In the genomic region with DNA sequence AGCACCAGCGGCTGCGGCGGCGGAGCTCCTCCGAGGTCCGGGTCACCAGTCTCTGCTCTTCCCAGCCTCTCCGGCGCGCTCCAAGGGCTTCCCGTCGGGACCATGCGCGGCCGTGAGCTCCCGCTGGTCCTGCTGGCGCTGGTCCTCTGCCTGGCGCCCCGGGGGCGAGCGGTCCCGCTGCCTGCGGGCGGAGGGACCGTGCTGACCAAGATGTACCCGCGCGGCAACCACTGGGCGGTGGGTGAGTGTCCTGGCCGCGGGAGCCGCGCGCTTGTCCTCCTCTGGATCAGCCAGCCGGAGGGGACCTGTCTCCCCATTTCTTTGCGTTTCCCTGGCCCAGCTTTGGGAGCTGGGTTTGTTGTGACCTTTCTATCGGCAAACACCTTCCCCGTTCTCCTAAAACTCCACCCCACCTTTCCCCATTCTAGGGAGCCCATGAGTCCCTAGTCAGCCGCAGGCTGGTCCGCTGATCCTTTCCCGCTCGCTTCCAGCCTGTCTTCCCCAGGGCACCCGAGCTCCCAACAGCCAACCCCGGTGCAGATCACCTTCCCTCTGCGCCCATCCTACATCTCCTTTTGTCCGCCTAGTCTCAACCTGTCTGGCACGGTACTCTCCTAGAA, we compare ENCODE assay signal across 15 cellular contexts. TPM values are rescaled to one million over a fixed set of nuclear protein-coding genes. Genes with fewer than 3 reads are reported as not detected.
A peak's percentile ranks its signal among the peaks of the same experiment; 100 is the strongest.
DNase-seq lines count a peak whose midpoint lies in the region; ATAC-seq, FAIRE-seq and TF ChIP-seq lines count a peak whose summit lies in the region.
"Had no signal": no experiment of that assay in that cellular context is flagged by ENCODE, and none has a peak within 500 bp of the region (broad histone marks: within the 10 kb centered on the region; RNA-seq: fewer than 3 reads in every experiment).

No MANE protein-coding gene starts in this region.

- peaks cover 4% of the 10 kb centered on the region; the same call in 2 of the 3 replicates for H3K4me1 ChIP-seq in A549
- peaks cover 0 to 5% of the 10 kb centered on the region in 2 experiments; a peak in 1 of 4 replicates for H3K4me1 ChIP-seq in SK-N-SH (ENCODE audit: control insufficient read depth in 1 of 2, insufficient read depth in 2 of 2, low read depth in 1 of 2, low read length in 1 of 2)

- POLR2A ChIA-PET in A549 (lab: Yijun Ruan, JAX): no interaction called here
- POLR2A ChIA-PET in SK-N-SH (lab: Yijun Ruan, JAX): no interaction called here

- TF ChIP-seq RAD21 in A549 (conservative IDR thresholded peaks at IDR 0.05 in 1 of 2, IDR thresholded peaks at IDR 0.05 in 1 of 2) (no peak), SK-N-SH (IDR thresholded peaks at IDR 0.05; ENCODE audit: low read length) (no peak)

- H3K4me3 ChIP-seq in A549: no peak overlapping the region
- H3K4me3 ChIP-seq in SK-N-SH (ENCODE audit: low read depth in 2 of 2, low read length in 1 of 2): peak overlapping the region; percentile 32 to 65
- H3K4me3 ChIP-seq: ovary had no signal

- TF ChIP-seq CTCF in A549 (IDR thresholded peaks at IDR 0.05) (no peak), SK-N-SH (IDR thresholded peaks at IDR 0.05) (no peak)

- no peaks in the 10 kb centered on the region for H3K79me2 ChIP-seq in SK-N-SH (ENCODE audit: insufficient read depth)

- peaks cover 55% of the 10 kb centered on the region for H3K27me3 ChIP-seq in SK-N-SH (ENCODE audit: insufficient read depth)
- H3K27me3 ChIP-seq: ovary, testis had no signal

- ATAC-seq in A549 (peak; percentile 52 to 71; a peak in 4 of 6 replicates), GM19452 (IDR thresholded peaks at IDR 0.05; ENCODE audit: unreplicated experiment) (no peak), GM19328 (IDR thresholded peaks at IDR 0.05; ENCODE audit: unreplicated experiment) (no peak)

- H4K20me1 ChIP-seq in SK-N-SH (ENCODE audit: insufficient read depth): no peaks in the 10 kb centered on the region

- no peak for TF ChIP-seq EP300 in A549 (IDR thresholded peaks at IDR 0.05)
- no peak for TF ChIP-seq EP300 in SK-N-SH (IDR thresholded peaks at IDR 0.05; ENCODE audit: borderline replicate concordance in 1 of 2, low read depth in 1 of 2, low read length in 1 of 2)

- H3K9me3 ChIP-seq in A549: no peaks in the 10 kb centered on the region
- no peaks in the 10 kb centered on the region for H3K9me3 ChIP-seq in SK-N-SH
- H3K9me3 ChIP-seq: ovary, testis had no signal

- 26% methylated on average over 18 of the region's 46 CpGs for WGBS in A549 (ENCODE audit: missing lambda C conversion rate)
- 10% methylated on average over 11 of the region's 46 CpGs for whole genome bisulfite sequencing in SK-N-SH (ENCODE audit: low lambda C conversion rate)

- no peaks in the 10 kb centered on the region for H3K36me3 ChIP-seq in SK-N-SH (replicated peaks in 1 of 2; ENCODE audit: control insufficient read depth in 1 of 2, insufficient read depth in 2 of 2, low read length in 1 of 2)
- H3K36me3 ChIP-seq: ovary had no signal

- no peak for DNase-seq in A549 (ENCODE audit: low read depth in 1 of 2, low spot score in 1 of 2)
- DNase-seq in GM12891 (ENCODE audit: insufficient read length, low spot score): peak; percentile 17
- DNase-seq in SK-N-SH: peak; percentile 59
- DNase-seq in iPS-NIHi11 (ENCODE audit: low spot score): peak; percentile 59
- DNase-seq in activated CD4-positive, CD25-positive, alpha-beta regulatory T cell (lab: John Stamatoyannopoulos, UW): no peak
- DNase-seq in activated naive CD4-positive, alpha-beta T cell (lab: John Stamatoyannopoulos, UW): no peak
- DNase-seq: amygdala; kidney; NCI-H446; ovary; stimulated activated CD4-positive, alpha-beta T cell treated with anti-CD3 and anti-CD28 coated beads, Interleukin-4, amount 100 ng/mL, for 4 hours; testis had no signal

- CTCF ChIA-PET in A549 (lab: Yijun Ruan, JAX): interaction anchor here (1.1 to 1.4 kb wide), 3 partner anchors 9 to 477 kb away, joined by 3 to 6 read pairs (median 3); a partner anchor contains a TSS
- CTCF ChIA-PET in SK-N-SH (lab: Yijun Ruan, JAX): interaction anchor here (1.2 to 4.1 kb wide), 5 partner anchors 9 to 182 kb away, joined by 3 to 16 read pairs (median 7); no protein-coding TSS in a partner anchor

- FAIRE-seq in A549 (lab: Jason Lieb, UNC) (no peak), GM12891 (lab: Jason Lieb, UNC) (no peak)
- FAIRE-seq: kidney had no signal

- no peak overlapping the region for H3K9ac ChIP-seq in SK-N-SH

- TF ChIP-seq POLR2A in A549 (IDR thresholded peaks at IDR 0.05; ENCODE audit: low read length) (no peak), GM12891 (IDR thresholded peaks at IDR 0.05; ENCODE audit: low read depth, low read length) (no peak)

- H3K4me2 ChIP-seq in A549 (peak overlapping the region; percentile 58), SK-N-SH (peak overlapping the region; percentile 87)

- no peaks in the 10 kb centered on the region for H3K9me2 ChIP-seq in SK-N-SH

- H3F3A ChIP-seq in SK-N-SH (replicated peaks; ENCODE audit: insufficient read depth): no peaks in the 10 kb centered on the region

- H2AFZ ChIP-seq in SK-N-SH (ENCODE audit: low read depth): no peak overlapping the region

- H3K27ac ChIP-seq in A549 (no peak overlapping the region), SK-N-SH (ENCODE audit: low read depth in 2 of 2, low read length in 1 of 2) (no peak overlapping the region)
- H3K27ac ChIP-seq: epithelial cell of prostate, ovary, testis had no signal

TF ChIP-seq in A549, 52 proteins besides CTCF, POLR2A, EP300 and RAD21 (continues in another document):
- TF ChIP-seq, protein P1, sequence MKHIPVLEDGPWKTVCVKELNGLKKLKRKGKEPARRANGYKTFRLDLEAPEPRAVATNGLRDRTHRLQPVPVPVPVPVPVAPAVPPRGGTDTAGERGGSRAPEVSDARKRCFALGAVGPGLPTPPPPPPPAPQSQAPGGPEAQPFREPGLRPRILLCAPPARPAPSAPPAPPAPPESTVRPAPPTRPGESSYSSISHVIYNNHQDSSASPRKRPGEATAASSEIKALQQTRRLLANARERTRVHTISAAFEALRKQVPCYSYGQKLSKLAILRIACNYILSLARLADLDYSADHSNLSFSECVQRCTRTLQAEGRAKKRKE (CRISPR knock-in tag; IDR thresholded peaks at IDR 0.05; ENCODE audit: low read depth): no peak
- TF ChIP-seq KDM5A (IDR thresholded peaks at IDR 0.05) (no peak), PHF8 (IDR thresholded peaks at IDR 0.05; ENCODE audit: borderline replicate concordance, low read depth) (no peak), HOXA7 (CRISPR knock-in tag; IDR thresholded peaks at IDR 0.05) (no peak), NPAS2 (CRISPR knock-in tag; IDR thresholded peaks at IDR 0.05; ENCODE audit: borderline replicate concordance) (no peak), HDAC2 (IDR thresholded peaks at IDR 0.05) (no peak)

TF ChIP-seq in GM12891, 5 proteins besides CTCF, POLR2A, EP300 and RAD21:
- TF ChIP-seq TAF1 (IDR thresholded peaks at IDR 0.05; ENCODE audit: low read depth, low read length) (no peak), PAX5 (IDR thresholded peaks at IDR 0.05; ENCODE audit: insufficient read depth, low read length, severe bottlenecking) (no peak)
TF ChIP-seq in GM12891: peak in this region for 0.

TF ChIP-seq in SK-N-SH, 30 proteins besides CTCF, POLR2A, EP300 and RAD21:
- TF ChIP-seq ELF1 (IDR thresholded peaks at IDR 0.05): no peak
- TF ChIP-seq GATA2 (CRISPR knock-in tag; IDR thresholded peaks at IDR 0.05): no peak
- TF ChIP-seq, protein P2, sequence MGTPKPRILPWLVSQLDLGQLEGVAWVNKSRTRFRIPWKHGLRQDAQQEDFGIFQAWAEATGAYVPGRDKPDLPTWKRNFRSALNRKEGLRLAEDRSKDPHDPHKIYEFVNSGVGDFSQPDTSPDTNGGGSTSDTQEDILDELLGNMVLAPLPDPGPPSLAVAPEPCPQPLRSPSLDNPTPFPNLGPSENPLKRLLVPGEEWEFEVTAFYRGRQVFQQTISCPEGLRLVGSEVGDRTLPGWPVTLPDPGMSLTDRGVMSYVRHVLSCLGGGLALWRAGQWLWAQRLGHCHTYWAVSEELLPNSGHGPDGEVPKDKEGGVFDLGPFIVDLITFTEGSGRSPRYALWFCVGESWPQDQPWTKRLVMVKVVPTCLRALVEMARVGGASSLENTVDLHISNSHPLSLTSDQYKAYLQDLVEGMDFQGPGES (IDR thresholded peaks at IDR 0.05; ENCODE audit: low read depth, low read length): no peak
- TF ChIP-seq FOXM1 (IDR thresholded peaks at IDR 0.05; ENCODE audit: low read depth): no peak
- no peak for TF ChIP-seq EZH2phosphoT487 (IDR thresholded peaks at IDR 0.05; ENCODE audit: borderline replicate concordance, low read depth)
- no peak for TF ChIP-seq RXRA (IDR thresholded peaks at IDR 0.05; ENCODE audit: borderline replicate concordance, low read depth)
- no peak for TF ChIP-seq MXI1 (IDR thresholded peaks at IDR 0.05; ENCODE audit: low read depth, low read length)
- no peak for TF ChIP-seq FOXJ3 (CRISPR knock-in tag; IDR thresholded peaks at IDR 0.05)
- TF ChIP-seq SMC3 (IDR thresholded peaks at IDR 0.05; ENCODE audit: low read depth, low read length): no peak
- TF ChIP-seq FOSL2 (IDR thresholded peaks at IDR 0.05; ENCODE audit: borderline replicate concordance, low read depth): no peak
- no peak for TF ChIP-seq NRF1 (IDR thresholded peaks at IDR 0.05; ENCODE audit: low read depth, low read length)

RNA-seq across cellular contexts. Expression of a gene that starts 0.3 kb away (rescaled TPM):
- polyA plus RNA-seq in A549 (2011; rRNA removed) (not detected in 2 replicates), A549 (2017; fragmentation: RNase III; extraction: RNeasy Plus Mini Kit Qiagen cat#74134 plus additional on column Dnase treatment) (not detected in 3 replicates), SK-N-SH (2012; rRNA removed) (2.5 and 2.8 TPM in 2 replicates)
- polyA plus RNA-seq in A549 (2012; cell fraction: cytosol; rRNA removed): not detected in 2 replicates
- polyA plus RNA-seq in A549 (2012; cell fraction: nucleus; rRNA removed): not detected in 2 replicates
- polyA minus RNA-seq in A549 (2011; rRNA and poly(A)+ RNA removed): not detected in 2 replicates
- polyA plus RNA-seq in GM12891 (2012; ENCODE audit: low read depth, missing spikeins): not detected
- polyA plus RNA-seq in SK-N-SH (2012; cell fraction: cytosol; rRNA removed): 3.6 and 4.1 TPM in 2 replicates
- 1.1 and 2.5 TPM in 2 replicates for polyA plus RNA-seq in SK-N-SH (2012; cell fraction: nucleus; rRNA removed)
- polyA plus RNA-seq: ovary had no signal

RNA-seq across cellular contexts. Expression of a gene that starts 53.0 kb away (rescaled TPM):
- polyA plus RNA-seq in A549 (2011; rRNA removed): not detected in 2 replicates
- polyA plus RNA-seq in A549 (2012; cell fraction: cytosol; rRNA removed): not detected in 2 replicates
- polyA plus RNA-seq in A549 (2012; cell fraction: nucleus; rRNA removed): not detected in 2 replicates
- not detected in 3 replicates for polyA plus RNA-seq in A549 (2017; fragmentation: RNase III; extraction: RNeasy Plus Mini Kit Qiagen cat#74134 plus additional on column Dnase treatment)
- not detected in 2 replicates for polyA minus RNA-seq in A549 (2011; rRNA and poly(A)+ RNA removed)
- not detected for polyA plus RNA-seq in GM12891 (2012; ENCODE audit: low read depth, missing spikeins)
- not detected in 2 replicates for polyA plus RNA-seq in SK-N-SH (2012; rRNA removed)
- polyA plus RNA-seq in SK-N-SH (2012; cell fraction: cytosol; rRNA removed): not detected in 2 replicates
- not detected in 2 replicates for polyA plus RNA-seq in SK-N-SH (2012; cell fraction: nucleus; rRNA removed)
- polyA plus RNA-seq: ovary had no signal

Comparison
In these comparisons a context has a peak if more than half of its experiments do, and no peak if none do; other contexts are left out.
1. ATAC-seq: peak in A549 (2 of 2); none in GM19452 (single experiment) and GM19328 (single experiment).
2. DNase-seq: peak in GM12891 (single experiment), SK-N-SH (single experiment) and iPS-NIHi11 (single experiment); none in A549 (0 of 2), activated CD4-positive, CD25-positive, alpha-beta regulatory T cell (0 of 4) and activated naive CD4-positive, alpha-beta T cell (0 of 4).